ENCODE assay signal across 13 cellular contexts in the genomic region with DNA sequence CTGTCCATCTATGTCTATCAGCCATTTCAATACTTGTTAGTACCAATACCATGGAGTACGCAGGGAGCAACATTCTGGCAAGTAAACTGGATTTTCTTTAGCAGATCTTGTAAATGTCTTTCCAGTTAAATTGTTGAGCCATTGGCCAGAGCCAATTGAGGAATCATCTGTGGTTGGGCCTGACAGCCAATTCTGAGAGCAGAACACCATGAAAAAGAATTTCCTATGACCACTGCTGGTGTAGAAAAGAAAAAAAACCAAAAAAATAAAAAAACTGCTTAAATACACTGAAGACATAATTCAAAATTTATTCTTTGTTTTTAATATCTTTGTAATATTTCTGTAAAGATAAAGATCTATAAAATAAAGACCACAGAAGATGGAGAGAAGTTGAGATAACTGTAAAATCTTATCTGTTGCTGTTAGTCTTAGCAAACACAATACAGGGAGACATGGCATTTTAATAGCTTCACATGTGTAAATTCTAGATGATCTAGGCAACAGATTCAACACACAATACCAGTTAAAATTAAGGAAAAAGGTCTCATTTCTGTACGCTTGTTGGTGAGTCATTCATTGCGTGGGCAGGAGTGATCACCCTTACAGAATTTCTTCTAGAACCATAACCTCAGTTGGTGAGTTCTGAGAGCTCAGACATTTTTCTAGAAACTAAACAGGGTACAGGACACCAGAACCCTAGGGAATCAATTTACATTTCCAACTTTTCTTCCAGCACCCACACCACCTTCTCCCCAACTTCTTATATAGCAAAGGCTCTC.
A peak's percentile ranks its signal among the peaks of the same experiment; 100 is the strongest.
DNase-seq lines count a peak whose midpoint lies in the region; ATAC-seq, FAIRE-seq and TF ChIP-seq lines count a peak whose summit lies in the region.
"Had no signal": no experiment of that assay in that cellular context is flagged by ENCODE, and none has a peak within 500 bp of the region (broad histone marks: within the 10 kb centered on the region; RNA-seq: fewer than 3 reads in every experiment).

No MANE protein-coding gene starts in this region.

- no TSS peak for BruUV-seq in IMR-90 (replicated peaks; lab: Mats Ljungman, UMichigan)

- peak overlapping the region in 1 of 2 experiments; percentile 81; a peak in 3 of 4 replicates for H4K8ac ChIP-seq in IMR-90 (ENCODE audit: low read depth in 2 of 2, low read length in 2 of 2)

- no peaks in the 10 kb centered on the region for H3K9me2 ChIP-seq in hepatocyte (replicated peaks; ENCODE audit: insufficient read depth)

- H3K27ac ChIP-seq in AG04450 (ENCODE audit: low read depth, low read length), result peak overlapping the region; percentile 43
- H3K27ac ChIP-seq in IMR-90 (ENCODE audit: insufficient read depth, low read length), result no peak overlapping the region
- H3K27ac ChIP-seq in hepatocyte, result no peak overlapping the region
- H3K27ac ChIP-seq: spleen had no signal

- no peak for TF ChIP-seq POLR2A in IMR-90 (IDR thresholded peaks at IDR 0.05; ENCODE audit: low read depth, low read length)

- H2AFZ ChIP-seq in IMR-90 (replicated peaks; ENCODE audit: low read length, poor library complexity) (no peak overlapping the region), hepatocyte (no peak overlapping the region)

- TF ChIP-seq RAD21 in IMR-90 (IDR thresholded peaks at IDR 0.05; ENCODE audit: low read length), result no peak

- H4K91ac ChIP-seq in IMR-90 (ENCODE audit: insufficient read depth, low read depth, low read length), result peak overlapping the region; percentile 42; the same call in 1 of the 2 replicates

- H3K79me2 ChIP-seq in hepatocyte, result no peaks in the 10 kb centered on the region

- POLR2A ChIA-PET in AG04450 (lab: Yijun Ruan, JAX) (no interaction called here), IMR-90 (lab: Charles Lee; ENCODE audit: unreplicated experiment) (interaction anchor here (0.7 kb wide), 1 partner anchor 118 kb away, joined by 4 read pairs; no protein-coding TSS in a partner anchor)

- peaks cover 21% of the 10 kb centered on the region for H3K4me1 ChIP-seq in IMR-90 (ENCODE audit: control insufficient read depth, insufficient read depth, low read length)
- peaks cover 17% of the 10 kb centered on the region for H3K4me1 ChIP-seq in hepatocyte (ENCODE audit: insufficient read depth)

- H4K5ac ChIP-seq in IMR-90 (ENCODE audit: low read depth, low read length), result peak overlapping the region; percentile 80; the same call in 1 of the 2 replicates

- H3K36me3 ChIP-seq in IMR-90 (ENCODE audit: control insufficient read depth, insufficient read depth, low read length), result no peaks in the 10 kb centered on the region
- no peaks in the 10 kb centered on the region for H3K36me3 ChIP-seq in bronchial epithelial cell (ENCODE audit: control insufficient read depth, insufficient read depth, low read length)
- no peaks in the 10 kb centered on the region for H3K36me3 ChIP-seq in hepatocyte (replicated peaks; ENCODE audit: insufficient read depth, low read depth)
- H3K36me3 ChIP-seq: MG63, spleen had no signal

- H2AK9ac ChIP-seq in IMR-90 (replicated peaks; ENCODE audit: low read depth, low read length, poor library complexity), result no peak overlapping the region

- FAIRE-seq in bronchial epithelial cell (lab: Jason Lieb, UNC), result no peak

- peak overlapping the region; percentile 83 for H2BK120ac ChIP-seq in IMR-90 (ENCODE audit: low read depth, low read length)

- peaks cover 3% of the 10 kb centered on the region for H3K9me1 ChIP-seq in IMR-90 (ENCODE audit: insufficient read depth, low read length)

- peak overlapping the region; percentile 57; the same call in 2 of the 3 replicates for H2BK15ac ChIP-seq in IMR-90 (ENCODE audit: low read depth, low read length)

- peak overlapping the region; percentile 23; the same call in 1 of the 2 replicates for H3K14ac ChIP-seq in IMR-90 (replicated peaks; ENCODE audit: low read depth, low read length)

- H3K4ac ChIP-seq in IMR-90 (ENCODE audit: low read depth, low read length), result peak overlapping the region; percentile 63

- CTCF ChIA-PET in AG04450 (lab: Charles Lee) (interaction anchor here (0.6 to 1.0 kb wide), 2 partner anchors 9 to 80 kb away, joined by 3 read pairs; no protein-coding TSS in a partner anchor), IMR-90 (lab: Yijun Ruan, JAX) (interaction anchor here (0.8 kb wide), 1 partner anchor 78 kb away, joined by 3 read pairs; no protein-coding TSS in a partner anchor)

- H3K18ac ChIP-seq in IMR-90 (ENCODE audit: low read depth, low read length), result peak overlapping the region; percentile 95; the same call in 1 of the 2 replicates

- DNase-seq in AG04450 (ENCODE audit: low read depth, low spot score) (no peak), IMR-90 (peak; percentile 85), bronchial epithelial cell (ENCODE audit: low read depth) (peak; percentile 34), myocyte (ENCODE audit: low read depth) (peak; percentile 47), iPS-NIHi7 (ENCODE audit: extremely low spot score) (no peak), hepatocyte (ENCODE audit: low spot score) (no peak)
- DNase-seq: activated naive CD4-positive, alpha-beta T cell treated with anti-CD3 and anti-CD28 coated beads, Interleukin-2, amount 10 ng/mL, durations not matched to agents 7 days and 5 days; MG63; occipital lobe; spleen had no signal

- ATAC-seq in IMR-90 (ENCODE audit: low read depth) (no peak), HG02852 (IDR thresholded peaks at IDR 0.05; ENCODE audit: unreplicated experiment) (no peak), GM21619 (IDR thresholded peaks at IDR 0.05; ENCODE audit: unreplicated experiment) (no peak)

- in situ Hi-C loops in IMR-90 (cut with MboI; ENCODE audit: low sequenced_read_pairs), result no loop called here

- H3K23ac ChIP-seq in IMR-90 (ENCODE audit: low read depth, low read length), result peak overlapping the region; percentile 62; the same call in 1 of the 2 replicates

- H3K56ac ChIP-seq in IMR-90 (ENCODE audit: extremely low read depth, insufficient read depth, low read length), result 0 out of 2 replicates have a peak overlapping the region, but pooled peaks have one; percentile 21

- TF ChIP-seq CTCF in AG04450 (IDR thresholded peaks at IDR 0.05; ENCODE audit: low read depth, low read length) (no peak), IMR-90 (conservative IDR thresholded peaks at IDR 0.05; ENCODE audit: low read depth, low read length) (no peak), bronchial epithelial cell (IDR thresholded peaks at IDR 0.05; ENCODE audit: insufficient read depth, low read length, severe bottlenecking) (no peak), hepatocyte (IDR thresholded peaks at IDR 0.05; ENCODE audit: poor library complexity) (no peak)

- H3K4me2 ChIP-seq in IMR-90 (ENCODE audit: low read depth, low read length) (peak overlapping the region; percentile 41; the same call in 1 of the 2 replicates), hepatocyte (no peak overlapping the region)

- peak overlapping the region; percentile 36; the same call in 1 of the 2 replicates for H2AK5ac ChIP-seq in IMR-90 (ENCODE audit: low read depth, low read length)

- peak overlapping the region; percentile 94 for H2BK5ac ChIP-seq in IMR-90 (ENCODE audit: low read depth, low read length, poor library complexity, severe bottlenecking)

- peaks cover 25 to 61% of the 10 kb centered on the region in 2 experiments for H3K79me1 ChIP-seq in IMR-90 (ENCODE audit: low read depth in 1 of 2, low read length in 2 of 2)

- H3K27me3 ChIP-seq in AG04450 (ENCODE audit: control insufficient read depth, insufficient read depth, low read length), result no peaks in the 10 kb centered on the region
- H3K27me3 ChIP-seq in IMR-90 (ENCODE audit: control insufficient read depth, insufficient read depth, low read length), result no peaks in the 10 kb centered on the region
- H3K27me3 ChIP-seq in bronchial epithelial cell (ENCODE audit: control insufficient read depth, insufficient read depth, low read length), result no peaks in the 10 kb centered on the region
- no peaks in the 10 kb centered on the region for H3K27me3 ChIP-seq in hepatocyte
- H3K27me3 ChIP-seq: MG63, spleen had no signal

- H3K9ac ChIP-seq in IMR-90 (ENCODE audit: low read depth, low read length), result no peak overlapping the region

- intact Hi-C loops in IMR-90 (cut with micrococcal nuclease), result loop anchor here (5.0 kb wide), 5 partner anchors 62 to 268 kb away; no protein-coding TSS in a partner anchor

- H3K4me3 ChIP-seq in AG04450 (ENCODE audit: low read depth, low read length) (no peak overlapping the region), IMR-90 (ENCODE audit: insufficient read depth, low read depth, low read length) (no peak overlapping the region), bronchial epithelial cell (ENCODE audit: low read depth, low read length) (no peak overlapping the region), hepatocyte (no peak overlapping the region)
- H3K4me3 ChIP-seq: lung, MG63, spleen had no signal

- no peaks in the 10 kb centered on the region for H3K9me3 ChIP-seq in AG04450 (ENCODE audit: control insufficient read depth, insufficient read depth, low read length)
- H3K9me3 ChIP-seq in IMR-90 (ENCODE audit: control insufficient read depth, insufficient read depth, low read length), result no peaks in the 10 kb centered on the region
- H3K9me3 ChIP-seq in hepatocyte (ENCODE audit: low read depth), result no peaks in the 10 kb centered on the region
- H3K9me3 ChIP-seq: MG63, spleen had no signal

- peak overlapping the region; percentile 73 for H2BK20ac ChIP-seq in IMR-90 (ENCODE audit: low read depth, low read length)

- dilution Hi-C loops in IMR-90 (cut with HindIII; ENCODE audit: low sequenced_read_pairs, unreplicated experiment), result no loop called here

- H4K20me1 ChIP-seq in IMR-90 (ENCODE audit: insufficient read depth, low read length) (no peaks in the 10 kb centered on the region), hepatocyte (ENCODE audit: insufficient read depth, poor library complexity, severe bottlenecking) (no peaks in the 10 kb centered on the region)

- no CpG with 5 or more reads among the region's 3 CpGs for WGBS in IMR-90 (ENCODE audit: extremely low coverage in 2 of 2, insufficient read length in 1 of 2), 2 experiments
- 95% methylated on average over 3 of the region's 3 CpGs for WGBS in hepatocyte (ENCODE audit: low lambda C conversion rate, missing lambda C conversion rate)

TF ChIP-seq in IMR-90, 13 proteins besides CTCF, POLR2A, EP300 and RAD21:
- peak; percentile 73 for TF ChIP-seq FOS (IDR thresholded peaks at IDR 0.05; ENCODE audit: low read depth, low read length)
- no peak for TF ChIP-seq RFX5 (IDR thresholded peaks at IDR 0.05; ENCODE audit: low read depth, low read length)

Comparison
In these comparisons a context has a peak if more than half of its experiments do, and no peak if none do; other contexts are left out.
1. DNase-seq: peak in IMR-90 (single experiment), bronchial epithelial cell (single experiment) and myocyte (single experiment); none in AG04450 (single experiment), iPS-NIHi7 (single experiment) and hepatocyte (single experiment).